In genomic region chr14:26595922-26596721, GRCh38 we compare ENCODE assay signal across 9 cellular contexts. TPM values are rescaled to one million over a fixed set of nuclear protein-coding genes. Genes with fewer than 3 reads are reported as not detected.
A peak's percentile ranks its signal among the peaks of the same experiment; 100 is the strongest.
DNase-seq lines count a peak whose midpoint lies in the region; ATAC-seq and TF ChIP-seq lines count a peak whose summit lies in the region.
"Had no signal": no experiment of that assay in that cellular context is flagged by ENCODE, and none has a peak within 500 bp of the region (broad histone marks: within the 10 kb centered on the region; RNA-seq: fewer than 3 reads in every experiment).

No MANE protein-coding gene starts in this region.

- peaks cover 0 to 1% of the 10 kb centered on the region in 2 donors for H3K9me3 Mint-ChIP-seq in stimulated activated naive B cell treated with anti-CD40 and anti-IgM and Interleukin-4, amounts not matched to agents 10 μg/mL and 1 μg/mL and 100 μg/mL, for 72 hours

- DNase-seq in DMS79 treated with DMSO at 0.1 percent for 48 hours (lab: John Stamatoyannopoulos, UW) (peak; percentile 90), NCI-H748 treated with DMSO at 0.1 percent for 48 hours (lab: John Stamatoyannopoulos, UW) (peak; percentile 49), fibroblast of the aortic adventitia (ENCODE audit: low read depth) (peak; percentile 41), psoas muscle (no peak), omental fat pad (ENCODE audit: low spot score) (no peak)
- no peak for DNase-seq in stimulated activated naive B cell treated with anti-CD40 and anti-IgM and Interleukin-4, amounts not matched to agents 10 μg/mL and 1 μg/mL and 100 μg/mL, for 72 hours
- no peak for DNase-seq in stimulated activated CD4-positive, alpha-beta T cell treated with anti-CD3 and anti-CD28 coated beads, Interleukin-4, amount 100 ng/mL, for 4 hours

- no peak overlapping the region for H3K27ac ChIP-seq in psoas muscle

- H3K9me3 ChIP-seq in psoas muscle, result no peaks in the 10 kb centered on the region

- H3K36me3 ChIP-seq in psoas muscle (ENCODE audit: insufficient read depth in 1 of 2, low read depth in 1 of 2), result no peaks in the 10 kb centered on the region

- WGBS in psoas muscle, 3 donors, result 7 to 11% (median 7%) methylated on average over 15 of the region's 15 CpGs

- H3K4me3 Mint-ChIP-seq in stimulated activated naive B cell treated with anti-CD40 and anti-IgM and Interleukin-4, amounts not matched to agents 10 μg/mL and 1 μg/mL and 100 μg/mL, for 72 hours, result no peak overlapping the region
- H3K4me3 Mint-ChIP-seq: T-helper 1 cell treated with Interleukin-12 subunit alpha and Interleukin-12 subunit beta and Interleukin-4 antibody, amounts not matched to agents 30 μg/mL and 1 μg/mL, for 36 hours had no signal

- H3K4me3 ChIP-seq in fibroblast of the aortic adventitia (ENCODE audit: low read depth, low read length) (peak overlapping the region; percentile 82), psoas muscle (peak overlapping the region; percentile 67)

- no peak for TF ChIP-seq CTCF in fibroblast of the aortic adventitia (IDR thresholded peaks at IDR 0.05; ENCODE audit: insufficient read depth, low read length)
- TF ChIP-seq CTCF in psoas muscle (IDR thresholded peaks at IDR 0.05), result no peak
- TF ChIP-seq CTCF in omental fat pad (IDR thresholded peaks at IDR 0.05), result no peak

- H3K4me1 Mint-ChIP-seq in stimulated activated naive B cell treated with anti-CD40 and anti-IgM and Interleukin-4, amounts not matched to agents 10 μg/mL and 1 μg/mL and 100 μg/mL, for 72 hours, result peaks cover 5 to 6% of the 10 kb centered on the region in 2 donors

- H3K27me3 Mint-ChIP-seq in stimulated activated naive B cell treated with anti-CD40 and anti-IgM and Interleukin-4, amounts not matched to agents 10 μg/mL and 1 μg/mL and 100 μg/mL, for 72 hours, result peaks cover 43 to 44% of the 10 kb centered on the region in 2 donors

- ATAC-seq in psoas muscle, result no peak
- ATAC-seq in HG02623 (IDR thresholded peaks at IDR 0.05; ENCODE audit: unreplicated experiment), result no peak
- ATAC-seq in stimulated activated naive B cell treated with anti-CD40 and anti-IgM and Interleukin-4, amounts not matched to agents 10 μg/mL and 1 μg/mL and 100 μg/mL, for 72 hours (replicated peaks), result no peak
- ATAC-seq in omental fat pad (ENCODE audit: low FRiP score), result no peak

- no peaks in the 10 kb centered on the region for H3K4me1 ChIP-seq in psoas muscle

- H3K27ac Mint-ChIP-seq in stimulated activated naive B cell treated with anti-CD40 and anti-IgM and Interleukin-4, amounts not matched to agents 10 μg/mL and 1 μg/mL and 100 μg/mL, for 72 hours, result no peak overlapping the region
- H3K27ac Mint-ChIP-seq: T-helper 1 cell treated with Interleukin-12 subunit alpha and Interleukin-12 subunit beta and Interleukin-4 antibody, amounts not matched to agents 30 μg/mL and 1 μg/mL, for 36 hours had no signal

- H3K36me3 Mint-ChIP-seq in stimulated activated naive B cell treated with anti-CD40 and anti-IgM and Interleukin-4, amounts not matched to agents 10 μg/mL and 1 μg/mL and 100 μg/mL, for 72 hours, result no peaks in the 10 kb centered on the region

- H3K27me3 ChIP-seq in psoas muscle (ENCODE audit: insufficient read depth in 3 of 3, low read length in 2 of 3), result peaks cover 0 to 25% (median 3%) of the 10 kb centered on the region in 3 donors

- intact Hi-C loops in psoas muscle (cut with DNase I), result no loop called here

RNA-seq across cellular contexts. Expression of gene NOVA1, which starts 1.7 kb away (rescaled TPM):
- total RNA-seq in fibroblast of the aortic adventitia (ENCODE audit: low replicate concordance) (2.7 and 16.9 TPM in 2 replicates), psoas muscle (1 to 10 TPM; 2.5 to 4.4 (median 3.1) TPM), omental fat pad (10 to 100 TPM; 10.2 to 41.6 (median 22.3) TPM)
- polyA plus RNA-seq in psoas muscle, result 1 to 10 TPM in 1 of 3 donors, under 1 TPM in 2; 0.73 to 2.3 (median 0.76) TPM

Comparison
In these comparisons a context has a peak if more than half of its experiments do, and no peak if none do; other contexts are left out.
1. DNase-seq: peak in DMS79 treated with DMSO at 0.1 percent for 48 hours (single experiment), NCI-H748 treated with DMSO at 0.1 percent for 48 hours (single experiment) and fibroblast of the aortic adventitia (single experiment); none in psoas muscle (0 of 2), stimulated activated naive B cell treated with anti-CD40 and anti-IgM and Interleukin-4, amounts not matched to agents 10 μg/mL and 1 μg/mL and 100 μg/mL, for 72 hours (single experiment), omental fat pad (single experiment) and stimulated activated CD4-positive, alpha-beta T cell treated with anti-CD3 and anti-CD28 coated beads, Interleukin-4, amount 100 ng/mL, for 4 hours (0 of 2).